ENCODE assay signal across 8 cellular contexts in the genomic region with DNA sequence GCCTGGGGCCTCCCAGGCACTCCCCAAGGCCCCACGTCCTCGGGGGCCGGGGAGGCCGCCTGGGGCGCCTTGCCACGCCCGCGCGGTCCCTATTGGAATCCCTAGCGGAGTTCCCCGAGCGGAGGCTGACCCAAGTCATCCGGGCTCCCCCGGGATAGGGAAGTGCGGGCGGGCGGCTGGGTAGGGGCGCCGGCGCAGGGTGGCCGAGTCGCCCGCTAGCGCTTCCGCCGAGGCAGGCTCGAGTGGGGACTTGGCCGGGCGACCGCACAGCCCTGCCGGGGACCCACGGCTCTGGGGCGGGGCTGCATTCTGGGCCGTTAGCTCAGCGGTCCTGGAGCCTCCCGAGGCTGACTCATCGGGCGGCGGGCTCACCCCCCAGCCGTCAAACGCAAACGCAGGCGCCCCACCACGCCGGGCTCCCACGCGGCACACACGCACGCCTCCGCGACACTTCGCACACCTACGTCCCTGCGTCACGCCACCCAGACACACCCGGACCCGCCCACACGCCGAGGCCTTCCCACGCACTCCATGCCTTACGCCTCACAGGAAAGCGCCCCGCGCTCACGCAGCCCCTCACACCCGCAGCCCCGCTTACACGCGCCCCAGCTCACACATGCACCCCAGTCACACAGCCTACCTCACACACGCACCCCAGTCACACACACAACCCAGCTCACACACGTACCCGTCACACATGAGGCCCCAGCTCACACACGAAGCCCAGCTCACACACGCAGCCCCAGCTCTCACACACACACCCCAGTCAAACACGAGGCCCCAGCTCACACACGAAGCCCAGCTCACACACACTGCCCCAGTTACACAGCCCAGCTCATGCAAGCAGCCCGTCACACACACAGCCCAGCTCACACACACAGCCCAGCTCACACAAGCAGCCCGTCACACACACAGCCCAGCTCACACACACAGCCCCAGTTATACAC. TPM values are rescaled to one million over a fixed set of nuclear protein-coding genes. Genes with fewer than 3 reads are reported as not detected.
DNase-seq lines count a peak whose midpoint lies in the region; ATAC-seq and TF ChIP-seq lines count a peak whose summit lies in the region.

No MANE protein-coding gene starts in this region.

- H3K36me3 ChIP-seq in breast epithelium = no peaks in the 10 kb centered on the region

- H3K4me3 Mint-ChIP-seq in activated B cell treated with CpG ODN at 0.5 μM for 24 hours = peak overlapping the region; percentile 80

- peak overlapping the region; percentile 92 to 94 for H3K27ac ChIP-seq in breast epithelium

- H3K4me1 ChIP-seq in breast epithelium = peaks cover 0 to 13% of the 10 kb centered on the region in 2 donors

- H3K36me3 Mint-ChIP-seq in activated B cell treated with CpG ODN at 0.5 μM for 24 hours (ENCODE audit: low read depth) = no peaks in the 10 kb centered on the region

- CTCF ChIA-PET in activated B cell treated with CpG ODN at 0.5 μM for 24 hours (lab: Charles Lee) = interaction anchor here (0.9 to 1.6 kb wide), 6 partner anchors 14 to 464 kb away, joined by 3 to 4 read pairs (median 3); a partner anchor contains a TSS

- H3K27me3 ChIP-seq in breast epithelium = peaks cover 0 to 6% of the 10 kb centered on the region in 2 donors

- no peaks in the 10 kb centered on the region for H3K9me3 Mint-ChIP-seq in activated B cell treated with CpG ODN at 0.5 μM for 24 hours

- H3K9me3 ChIP-seq in breast epithelium = no peaks in the 10 kb centered on the region

- TF ChIP-seq POLR2A in breast epithelium (IDR thresholded peaks at IDR 0.05) = no peak

- DNase-seq in A172 (ENCODE audit: low spot score) (peak; percentile 49), HFF-Myc (ENCODE audit: extremely low read depth, low read depth) (no peak), activated B cell treated with CpG ODN at 0.5 μM for 24 hours (peak; percentile 64), breast epithelium (ENCODE audit: low spot score in 2 of 2) (no peak), islet precursor cell (peak; percentile 71)
- peak; percentile 72 for DNase-seq in stimulated activated CD4-positive, alpha-beta T cell treated with anti-CD3 and anti-CD28 coated beads, Interleukin-12 subunit alpha, Interleukin-12 subunit beta, amount 100 ng/mL, for 4 hours

- H3K27ac Mint-ChIP-seq in activated B cell treated with CpG ODN at 0.5 μM for 24 hours = peak overlapping the region; percentile 48

- H3K4me3 ChIP-seq in HFF-Myc (replicated peaks; ENCODE audit: low read depth, low read length) = peak overlapping the region; percentile 84
- H3K4me3 ChIP-seq in breast epithelium = peak overlapping the region; percentile 72 to 79 (median 78)

- peaks cover 26% of the 10 kb centered on the region for H3K4me1 Mint-ChIP-seq in activated B cell treated with CpG ODN at 0.5 μM for 24 hours

- peaks cover 21% of the 10 kb centered on the region for H3K27me3 Mint-ChIP-seq in activated B cell treated with CpG ODN at 0.5 μM for 24 hours

- peak; percentile 59 for ATAC-seq in activated B cell treated with CpG ODN at 0.5 μM for 24 hours (ENCODE audit: low read depth)
- no peak for ATAC-seq in GM19351 (IDR thresholded peaks at IDR 0.05; ENCODE audit: unreplicated experiment)
- no peak for ATAC-seq in GM21423 (IDR thresholded peaks at IDR 0.05; ENCODE audit: unreplicated experiment)

- POLR2A ChIA-PET in activated B cell treated with CpG ODN at 0.5 μM for 24 hours (lab: Charles Lee) = interaction anchor here (0.7 to 1.9 kb wide), 7 partner anchors 9 to 1378 kb away, joined by 3 to 8 read pairs (median 3); a partner anchor contains a TSS

- intact Hi-C loops in activated B cell treated with CpG ODN at 0.5 μM for 24 hours (cut with micrococcal nuclease) = loop anchor here (2.0 kb wide), 1 partner anchor 170 kb away; no protein-coding TSS in a partner anchor
- intact Hi-C loops in breast epithelium (cut with DNase I; ENCODE audit: low total_unique reads) = no loop called here

- TF ChIP-seq CTCF in HFF-Myc (IDR thresholded peaks at IDR 0.05; ENCODE audit: low read depth, low read length, missing control alignments) (no peak), activated B cell treated with CpG ODN at 0.5 μM for 24 hours (IDR thresholded peaks at IDR 0.05) (no peak), breast epithelium (IDR thresholded peaks at IDR 0.05) (no peak)

RNA-seq across cellular contexts. Expression of a gene that starts 1.1 kb away (rescaled TPM):
- total RNA-seq in A172 (2014; rRNA removed; shearing (Covaris generic)) = 87.1 and 101 TPM in 2 replicates
- total RNA-seq in activated B cell treated with CpG ODN at 0.5 μM for 24 hours (1.3 and 2.6 TPM in 2 replicates), breast epithelium (100 to 1,000 TPM; 104 to 150 (median 109) TPM)

RNA-seq across cellular contexts. Expression of a gene that starts 36.3 kb away (rescaled TPM):
- 92.7 and 102 TPM in 2 replicates for total RNA-seq in A172 (2014; rRNA removed; shearing (Covaris generic))
- total RNA-seq in activated B cell treated with CpG ODN at 0.5 μM for 24 hours (91.3 and 94.7 TPM in 2 replicates), breast epithelium (10 to 100 TPM; 94.1 to 99.1 (median 98.6) TPM)

RNA-seq across cellular contexts. Expression of a gene that starts 42.8 kb away (rescaled TPM):
- 34.6 and 40.5 TPM in 2 replicates for total RNA-seq in A172 (2014; rRNA removed; shearing (Covaris generic))
- total RNA-seq in activated B cell treated with CpG ODN at 0.5 μM for 24 hours (13.8 and 13.9 TPM in 2 replicates), breast epithelium (10 to 100 TPM; 24.3 to 45.9 (median 33.4) TPM)

Comparison
In these comparisons a context has a peak if more than half of its experiments do, and no peak if none do; other contexts are left out.
1. DNase-seq: peak in A172 (single experiment), activated B cell treated with CpG ODN at 0.5 μM for 24 hours (single experiment), islet precursor cell (single experiment) and stimulated activated CD4-positive, alpha-beta T cell treated with anti-CD3 and anti-CD28 coated beads, Interleukin-12 subunit alpha, Interleukin-12 subunit beta, amount 100 ng/mL, for 4 hours (single experiment); none in HFF-Myc (single experiment) and breast epithelium (0 of 2).
2. RNA of a gene that starts 1.1 kb away (total RNA-seq): 104 to 150 TPM in breast epithelium and 87.1 to 101 TPM in A172; 1.3 to 2.6 TPM in activated B cell treated with CpG ODN at 0.5 μM for 24 hours; every median in the first group is over 10 times any median in the second.